In the genomic region with DNA sequence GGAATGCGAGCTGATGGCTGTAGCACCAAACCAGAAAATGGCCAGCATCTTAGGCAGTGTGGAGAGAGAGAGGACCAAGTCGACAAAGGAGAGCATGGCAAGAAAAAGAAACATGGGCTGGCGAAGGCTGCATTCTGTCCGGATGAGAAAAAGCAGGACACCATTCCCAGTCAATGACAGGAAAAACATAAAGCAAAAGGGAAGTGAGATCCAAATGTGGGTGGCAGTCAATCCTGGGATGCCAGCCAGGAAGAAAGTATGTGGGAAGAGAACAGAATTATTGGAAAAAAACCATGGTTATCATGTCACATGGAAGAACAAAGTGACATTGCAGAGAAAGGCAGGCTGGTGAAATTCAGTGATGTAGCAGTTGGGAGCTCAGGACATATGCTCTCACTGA, we compare ENCODE assay signal across 20 cellular contexts. TPM values are rescaled to one million over a fixed set of nuclear protein-coding genes. Genes with fewer than 3 reads are reported as not detected.
DNase-seq lines count a peak whose midpoint lies in the region; ATAC-seq, FAIRE-seq and TF ChIP-seq lines count a peak whose summit lies in the region.
"Had no signal": no experiment of that assay in that cellular context is flagged by ENCODE, and none has a peak within 500 bp of the region (broad histone marks: within the 10 kb centered on the region; RNA-seq: fewer than 3 reads in every experiment).

No MANE protein-coding gene starts in this region.

- H2AK5ac ChIP-seq in H1 (ENCODE audit: low read depth, low read length) = peak overlapping the region; percentile 77; the same call in 1 of the 2 replicates

- H3K27me3 ChIP-seq in H1 (replicated peaks in 1 of 4; ENCODE audit: control insufficient read depth in 3 of 4, extremely low read depth in 1 of 4, insufficient read depth in 3 of 4, low read length in 3 of 4) = peaks cover 0 to 2% (median 0%) of the 10 kb centered on the region in 4 experiments; a peak in 1 of 7 replicates

- 0 out of 2 replicates have a peak overlapping the region, but pooled peaks have one; percentile 1 for H2BK5ac ChIP-seq in H1 (ENCODE audit: low read depth, low read length)

- H3K23ac ChIP-seq in H1 (ENCODE audit: insufficient read length) = no peak overlapping the region

- H4K20me1 ChIP-seq in H1 (replicated peaks in 1 of 2; ENCODE audit: control insufficient read depth in 1 of 2, insufficient read depth in 2 of 2, low read length in 2 of 2) = no peaks in the 10 kb centered on the region

- H3K79me2 ChIP-seq in H1 (ENCODE audit: control insufficient read depth in 1 of 2, insufficient read depth in 2 of 2, low read length in 2 of 2) = no peaks in the 10 kb centered on the region

- H3K9me3 ChIP-seq in H1 (ENCODE audit: insufficient read depth in 2 of 2, low read depth in 1 of 2, low read length in 1 of 2) = no peaks in the 10 kb centered on the region
- H3K9me3 ChIP-seq: HAP-1 had no signal

- H4K5ac ChIP-seq in H1 (ENCODE audit: insufficient read length, low read depth, low read length) = no peak overlapping the region

- FAIRE-seq in H1 (lab: Jason Lieb, UNC) = no peak
- FAIRE-seq: A204.1, GM12878, GM19239 had no signal

- no peak for TF ChIP-seq EP300 in H1 (IDR thresholded peaks at IDR 0.05; ENCODE audit: borderline replicate concordance in 1 of 2, low read depth in 2 of 2, low read length in 2 of 2)

- H3K9me3 Mint-ChIP-seq in nephron progenitor cell = no peaks in the 10 kb centered on the region
- H3K9me3 Mint-ChIP-seq: CD4-positive, alpha-beta T cell had no signal

- WGBS in H1 (ENCODE audit: extremely low coverage in 1 of 2, insufficient coverage in 1 of 2, insufficient read length in 1 of 2, insufficient replicate concordance in 2 of 2, low coverage in 1 of 2, low lambda C conversion rate in 2 of 2, missing lambda C conversion rate in 1 of 2), 2 experiments = 79% methylated on average over 4 of the region's 4 CpGs; no CpG with 5 or more reads in 1 of the 2 experiments

- no peak overlapping the region for H2AFZ ChIP-seq in H1 (ENCODE audit: low read length)

- no peak overlapping the region for H2BK20ac ChIP-seq in H1 (ENCODE audit: low read length)

- POLR2A ChIA-PET in H1 (lab: Charles Lee; ENCODE audit: partially characterized antibody) = no interaction called here

- DNase-seq in H1 (ENCODE audit: low read depth in 1 of 2, low spot score in 2 of 2) (no peak), nephron progenitor cell (no peak), putamen (ENCODE audit: low spot score) (peak; percentile 58), DMS153 treated with DMSO at 0.1 percent for 48 hours (lab: John Stamatoyannopoulos, UW; ENCODE audit: unreplicated experiment) (no peak)
- DNase-seq: ACHN; CD4-positive, alpha-beta T cell; DMS153; DMS79 treated with DMSO at 0.1 percent for 48 hours had no signal

- peak overlapping the region; percentile 79 for H4K91ac ChIP-seq in H1 (replicated peaks; ENCODE audit: insufficient read length, low read length)

- H3K27ac Mint-ChIP-seq in nephron progenitor cell = peak overlapping the region; percentile 49
- H3K27ac Mint-ChIP-seq: CD4-positive, alpha-beta T cell had no signal

- TF ChIP-seq CTCF in H1 (IDR thresholded peaks at IDR 0.05; ENCODE audit: control extremely low read depth in 1 of 3, insufficient read depth in 1 of 3, low read depth in 1 of 3, low read length in 3 of 3) (no peak), nephron progenitor cell (IDR thresholded peaks at IDR 0.05) (no peak)

- no peak overlapping the region for H3K4me2 ChIP-seq in H1 (ENCODE audit: insufficient read depth in 1 of 2, low read depth in 2 of 2, low read length in 2 of 2)
- H3K4me2 ChIP-seq: KMS-11 had no signal

- H3K4me1 ChIP-seq in H1 (replicated peaks in 1 of 4; ENCODE audit: control insufficient read depth in 3 of 4, insufficient read depth in 4 of 4, low read length in 3 of 4) = peaks cover 0 to 5% (median 0%) of the 10 kb centered on the region in 4 experiments; a peak in 1 of 7 replicates
- H3K4me1 ChIP-seq: HAP-1 had no signal

- H3K4me3 Mint-ChIP-seq in nephron progenitor cell = no peak overlapping the region
- H3K4me3 Mint-ChIP-seq: CD4-positive, alpha-beta T cell had no signal

- no peaks in the 10 kb centered on the region for H3K36me3 ChIP-seq in H1 (ENCODE audit: control insufficient read depth in 2 of 4, insufficient read depth in 4 of 4, low read length in 3 of 4)
- H3K36me3 ChIP-seq: HAP-1 had no signal

- TF ChIP-seq POLR2A in H1 (IDR thresholded peaks at IDR 0.05; ENCODE audit: control extremely low read depth in 1 of 2, low read depth in 2 of 2, low read length in 2 of 2) = no peak

- H3K27me3 Mint-ChIP-seq in nephron progenitor cell (ENCODE audit: low read depth, poor library complexity) = peaks cover 3% of the 10 kb centered on the region

- H3K4me1 Mint-ChIP-seq in nephron progenitor cell = no peaks in the 10 kb centered on the region

- H3K4ac ChIP-seq in H1 (replicated peaks; ENCODE audit: insufficient read length, low read depth, low read length) = peak overlapping the region; percentile 60

- CTCF ChIA-PET in H1 (lab: Charles Lee; ENCODE audit: partially characterized antibody) = interaction anchor here (1.1 kb wide), 1 partner anchor 276 kb away, joined by 3 read pairs; no protein-coding TSS in a partner anchor

- no peaks in the 10 kb centered on the region for H3K79me1 ChIP-seq in H1 (ENCODE audit: low read depth, low read length)

- H2BK120ac ChIP-seq in H1 (replicated peaks; ENCODE audit: low read depth, low read length) = peak overlapping the region; percentile 43

- no peak for ATAC-seq in HG02970 (IDR thresholded peaks at IDR 0.05; ENCODE audit: low FRiP score, unreplicated experiment)
- no peak for ATAC-seq in HG02610 (IDR thresholded peaks at IDR 0.05; ENCODE audit: unreplicated experiment)
- ATAC-seq in HG03342 (IDR thresholded peaks at IDR 0.05; ENCODE audit: unreplicated experiment) = no peak
- ATAC-seq: GM12878 had no signal

- H3K18ac ChIP-seq in H1 (ENCODE audit: extremely low read depth, low read length) = 0 out of 2 replicates have a peak overlapping the region, but pooled peaks have one; percentile 9

- 0 out of 2 replicates have a peak overlapping the region, but pooled peaks have one; percentile 9 for H2BK15ac ChIP-seq in H1 (ENCODE audit: low read length)

- no peak overlapping the region for H4K8ac ChIP-seq in H1 (ENCODE audit: extremely low read depth, insufficient read depth, low read length)

- H2BK12ac ChIP-seq in H1 (ENCODE audit: low read depth, low read length) = peak overlapping the region; percentile 78; the same call in 1 of the 2 replicates

- peak overlapping the region; percentile 35 for H3K14ac ChIP-seq in H1 (ENCODE audit: insufficient read length)

- no peak overlapping the region for H3K9ac ChIP-seq in H1 (replicated peaks in 1 of 4; ENCODE audit: extremely low read depth in 1 of 4, low read depth in 3 of 4, low read length in 3 of 4)
- H3K9ac ChIP-seq: KMS-11 had no signal

- H3K4me3 ChIP-seq in H1 (ENCODE audit: extremely low read depth in 1 of 4, insufficient read depth in 2 of 4, low read depth in 3 of 4, low read length in 4 of 4) = no peak overlapping the region
- H3K4me3 ChIP-seq: GM12878, HAP-1 had no signal

- H3K27ac ChIP-seq in H1 (ENCODE audit: low read depth, low read length) = no peak overlapping the region
- H3K27ac ChIP-seq: C4-2B, KMS-11 had no signal

- 0 out of 2 replicates have a peak, but pooled peaks cover 3% of the 10 kb centered on the region for H3K23me2 ChIP-seq in H1 (ENCODE audit: low read depth, low read length)

- H3K36me3 Mint-ChIP-seq in nephron progenitor cell (ENCODE audit: low read depth) = no peaks in the 10 kb centered on the region

- no peak for TF ChIP-seq RAD21 in H1 (IDR thresholded peaks at IDR 0.05 in 1 of 2, conservative IDR thresholded peaks at IDR 0.05 in 1 of 2; ENCODE audit: low read depth in 2 of 2, low read length in 2 of 2)

- no peak overlapping the region for H3K56ac ChIP-seq in H1 (replicated peaks; ENCODE audit: insufficient read length, low read depth, low read length)

TF ChIP-seq in H1, 55 proteins besides CTCF, POLR2A, EP300 and RAD21 (continues in another document):
- TF ChIP-seq SRF (IDR thresholded peaks at IDR 0.05; ENCODE audit: low read depth, low read length) (no peak), KDM1A (IDR thresholded peaks at IDR 0.05; ENCODE audit: borderline replicate concordance, low read length) (no peak), POU5F1 (IDR thresholded peaks at IDR 0.05; ENCODE audit: low read depth, low read length) (no peak), YY1 (IDR thresholded peaks at IDR 0.05; ENCODE audit: low read depth, low read length) (no peak), BACH1 (IDR thresholded peaks at IDR 0.05; ENCODE audit: low read length) (no peak), CBX5 (IDR thresholded peaks at IDR 0.05; ENCODE audit: low read depth, low read length) (no peak)
- TF ChIP-seq, protein P1, sequence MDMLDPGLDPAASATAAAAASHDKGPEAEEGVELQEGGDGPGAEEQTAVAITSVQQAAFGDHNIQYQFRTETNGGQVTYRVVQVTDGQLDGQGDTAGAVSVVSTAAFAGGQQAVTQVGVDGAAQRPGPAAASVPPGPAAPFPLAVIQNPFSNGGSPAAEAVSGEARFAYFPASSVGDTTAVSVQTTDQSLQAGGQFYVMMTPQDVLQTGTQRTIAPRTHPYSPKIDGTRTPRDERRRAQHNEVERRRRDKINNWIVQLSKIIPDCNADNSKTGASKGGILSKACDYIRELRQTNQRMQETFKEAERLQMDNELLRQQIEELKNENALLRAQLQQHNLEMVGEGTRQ (IDR thresholded peaks at IDR 0.05; ENCODE audit: low read length) = no peak

RNA-seq across cellular contexts. Expression of gene OR56A1, which starts 36.9 kb away (rescaled TPM):
- total RNA-seq in H1 (2021; fragmentation: NEBNext Ultra II Directional; extraction: Animal tissue kit (Norgen Biotek cat#: 25700)) = 0.06 and 0.09 TPM in 2 replicates
- polyA plus RNA-seq in H1 (2011; rRNA removed) = 0.02 and 0.20 TPM in 2 replicates
- polyA plus RNA-seq in H1 (2011; cell fraction: cytosol; rRNA removed) = 0.01 TPM
- polyA plus RNA-seq in H1 (2011; cell fraction: nucleus; rRNA removed) = 0.58 TPM
- polyA plus RNA-seq in H1 (2012, experiment 1 of 2) = 0.01 TPM in 1 of 4 replicates, not detected in the others
- not detected for polyA plus RNA-seq in H1 (2012, experiment 2 of 2)
- polyA plus RNA-seq in H1 (2013, experiment 1 of 2) = not detected
- not detected for polyA plus RNA-seq in H1 (2013, experiment 2 of 2)
- polyA minus RNA-seq in H1 (2011; rRNA and poly(A)+ RNA removed) = 3.0 and 5.3 TPM in 2 replicates
- polyA minus RNA-seq in H1 (2011; cell fraction: cytosol; rRNA and poly(A)+ RNA removed) = 0.37 TPM
- polyA minus RNA-seq in H1 (2011; cell fraction: nucleus; rRNA and poly(A)+ RNA removed) = 5.5 TPM
- total RNA-seq: CD4-positive, alpha-beta T cell; GM12878; HT-29 had no signal
- polyA plus RNA-seq: BJ, GM12878 had no signal

RNA-seq across cellular contexts. Expression of gene OR56B4, which starts 40.0 kb away (rescaled TPM):
- not detected in 2 replicates for total RNA-seq in H1 (2021; fragmentation: NEBNext Ultra II Directional; extraction: Animal tissue kit (Norgen Biotek cat#: 25700))
- not detected in 2 replicates for polyA plus RNA-seq in H1 (2011; rRNA removed)
- not detected for polyA plus RNA-seq in H1 (2011; cell fraction: cytosol; rRNA removed)
- polyA plus RNA-seq in H1 (2011; cell fraction: nucleus; rRNA removed) = not detected
- 0.16 TPM in 1 of 4 replicates, not detected in the others for polyA plus RNA-seq in H1 (2012, experiment 1 of 2)
- not detected for polyA plus RNA-seq in H1 (2012, experiment 2 of 2)
- polyA plus RNA-seq in H1 (2013, experiment 1 of 2) = not detected
- not detected for polyA plus RNA-seq in H1 (2013, experiment 2 of 2)
- polyA minus RNA-seq in H1 (2011; rRNA and poly(A)+ RNA removed) = not detected in 2 replicates
- polyA minus RNA-seq in H1 (2011; cell fraction: cytosol; rRNA and poly(A)+ RNA removed) = not detected
- not detected for polyA minus RNA-seq in H1 (2011; cell fraction: nucleus; rRNA and poly(A)+ RNA removed)
- total RNA-seq: CD4-positive, alpha-beta T cell; GM12878; H4; HT-29 had no signal
- polyA plus RNA-seq: BJ, GM12878 had no signal
